18 cellular contexts compared by ENCODE assay signal in the genomic region with DNA sequence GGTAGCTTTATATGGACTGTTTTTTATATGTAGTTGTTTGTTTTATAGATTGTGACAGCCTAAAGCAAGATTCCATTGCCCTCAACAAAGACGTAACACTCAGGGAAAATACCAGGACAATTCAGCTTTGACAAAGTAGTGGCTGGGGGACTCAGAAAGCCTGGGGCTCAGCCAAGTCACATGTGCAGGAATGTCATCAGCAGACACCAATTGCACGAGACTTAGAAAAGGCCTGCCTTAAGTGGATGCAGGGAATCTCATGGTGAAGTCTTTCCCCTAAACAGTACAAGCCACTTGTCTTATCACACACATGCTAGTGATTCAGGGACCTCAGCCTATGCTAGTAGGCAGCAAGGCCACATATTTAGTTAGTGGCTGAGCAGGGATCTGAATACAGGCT.
DNase-seq lines count a peak whose midpoint lies in the region; ATAC-seq and TF ChIP-seq lines count a peak whose summit lies in the region.
"Had no signal": no experiment of that assay in that cellular context is flagged by ENCODE, and none has a peak within 500 bp of the region (broad histone marks: within the 10 kb centered on the region; RNA-seq: fewer than 3 reads in every experiment).

No MANE protein-coding gene starts in this region.

- H3K4me3 ChIP-seq in fibroblast of villous mesenchyme (ENCODE audit: low read depth, low read length) (no peak overlapping the region), mesenchymal stem cell (ENCODE audit: insufficient read depth in 1 of 2, low read depth in 1 of 2, low read length in 2 of 2) (no peak overlapping the region), thyroid gland (replicated peaks in 1 of 3) (no peak overlapping the region)
- H3K4me3 ChIP-seq: adrenal gland, colonic mucosa had no signal

- H3K9me3 ChIP-seq in mesenchymal stem cell (ENCODE audit: control insufficient read depth, low read length) (no peaks in the 10 kb centered on the region), thyroid gland (no peaks in the 10 kb centered on the region)
- H3K9me3 ChIP-seq: adrenal gland, colonic mucosa had no signal

- H2BK120ac ChIP-seq in mesenchymal stem cell (ENCODE audit: low read depth, low read length): no peak overlapping the region

- intact Hi-C loops in thyroid gland (cut with DNase I): no loop called here

- 50% methylated on average over 2 of the region's 2 CpGs for WGBS in mesenchymal stem cell
- 25 to 30% methylated on average over 2 of the region's 2 CpGs for WGBS in thyroid gland, 2 donors

- H2BK5ac ChIP-seq in mesenchymal stem cell (ENCODE audit: low read depth, low read length, poor library complexity, severe bottlenecking): no peak overlapping the region

- H3K23ac ChIP-seq in mesenchymal stem cell (ENCODE audit: low read length in 2 of 2): no peak overlapping the region

- H4K8ac ChIP-seq in mesenchymal stem cell (ENCODE audit: low read length): no peak overlapping the region

- no peak overlapping the region for H2BK15ac ChIP-seq in mesenchymal stem cell (ENCODE audit: low read depth, poor library complexity, severe bottlenecking)

- DNase-seq in M059J (ENCODE audit: low read depth): peak; percentile 91
- DNase-seq in fibroblast of villous mesenchyme (ENCODE audit: low read depth): peak; percentile 64
- DNase-seq in mesenchymal stem cell: peak; percentile 87
- peak; percentile 74 to 83 for DNase-seq in thyroid gland
- DNase-seq in dedifferentiated amniotic fluid mesenchymal stem cell (ENCODE audit: extremely low spot score): no peak
- no peak for DNase-seq in activated naive CD4-positive, alpha-beta T cell treated with Interleukin-2 at 50 U/mL for 16 hours
- DNase-seq in effector CD8-positive, alpha-beta T cell (lab: John Stamatoyannopoulos, UW): no peak
- DNase-seq: activated T-cell treated with anti-CD3 and anti-CD28 coated beads, Interleukin-2, amount 50 U/mL, for 1 hour; adrenal gland; CD4-positive, CD25-positive, alpha-beta regulatory T cell; colonic mucosa; NCI-H146; stimulated activated CD4-positive, alpha-beta T cell treated with anti-CD3 and anti-CD28 coated beads, Interleukin-2, amount 100 ng/mL, for 24 hours; T-helper 17 cell had no signal

- TF ChIP-seq CTCF in fibroblast of villous mesenchyme (IDR thresholded peaks at IDR 0.05; ENCODE audit: insufficient read depth, low read depth, low read length) (no peak), thyroid gland (IDR thresholded peaks at IDR 0.05) (no peak)

- no peaks in the 10 kb centered on the region for H3K27me3 ChIP-seq in mesenchymal stem cell (ENCODE audit: control insufficient read depth in 1 of 2, insufficient read depth in 1 of 2, low read length in 2 of 2)
- no peaks in the 10 kb centered on the region for H3K27me3 ChIP-seq in thyroid gland
- H3K27me3 ChIP-seq: adrenal gland, colonic mucosa had no signal

- H2AK5ac ChIP-seq in mesenchymal stem cell (ENCODE audit: low read length, severe bottlenecking): no peak overlapping the region

- H3K4me1 ChIP-seq in mesenchymal stem cell (ENCODE audit: control insufficient read depth, insufficient read depth, low read depth, low read length) (peaks cover 2% of the 10 kb centered on the region), thyroid gland (peaks cover 18 to 25% of the 10 kb centered on the region in 2 donors)
- H3K4me1 ChIP-seq: adrenal gland, colonic mucosa had no signal

- no peak overlapping the region for H2AFZ ChIP-seq in mesenchymal stem cell (ENCODE audit: low read depth, low read length)

- H3K9ac ChIP-seq in mesenchymal stem cell (ENCODE audit: low read length): no peak overlapping the region
- H3K9ac ChIP-seq: KMS-11 had no signal

- no peak overlapping the region for H3K4ac ChIP-seq in mesenchymal stem cell (ENCODE audit: low read depth in 1 of 2, low read length in 2 of 2)

- no peak overlapping the region for H2BK12ac ChIP-seq in mesenchymal stem cell (ENCODE audit: low read length in 2 of 2)

- no peak overlapping the region for H3K4me2 ChIP-seq in mesenchymal stem cell (ENCODE audit: low read length, poor library complexity, severe bottlenecking)
- H3K4me2 ChIP-seq: KMS-11 had no signal

- H3K27ac ChIP-seq in mesenchymal stem cell (ENCODE audit: low read length, poor library complexity, severe bottlenecking): no peak overlapping the region
- H3K27ac ChIP-seq in thyroid gland: peak overlapping the region; percentile 63 to 87 (median 66)
- H3K27ac ChIP-seq: adrenal gland, colonic mucosa, KMS-11 had no signal

- no peak overlapping the region for H4K91ac ChIP-seq in mesenchymal stem cell (ENCODE audit: low read length)

- ATAC-seq in GM21786 (IDR thresholded peaks at IDR 0.05; ENCODE audit: unreplicated experiment): no peak
- ATAC-seq: activated CD4-positive, CD25-positive, alpha-beta regulatory T cell treated with anti-CD3 and anti-CD28 coated beads, Interleukin-2, amount 50 U/mL, for 24 hours; Panc1; T-helper 17 cell had no signal

- no peak for TF ChIP-seq POLR2A in thyroid gland (IDR thresholded peaks at IDR 0.05)

- H3K36me3 ChIP-seq in mesenchymal stem cell (ENCODE audit: control insufficient read depth in 1 of 2, insufficient read depth in 2 of 2, low read depth in 1 of 2, low read length in 2 of 2) (no peaks in the 10 kb centered on the region), thyroid gland (no peaks in the 10 kb centered on the region)
- H3K36me3 ChIP-seq: adrenal gland, colonic mucosa had no signal

- no peaks in the 10 kb centered on the region for H3K79me1 ChIP-seq in mesenchymal stem cell (replicated peaks; ENCODE audit: low read length, poor library complexity, severe bottlenecking)

- no peak overlapping the region for H3K14ac ChIP-seq in mesenchymal stem cell (ENCODE audit: low read length in 2 of 2)

- H3K18ac ChIP-seq in mesenchymal stem cell (ENCODE audit: low read depth in 1 of 2, low read length in 2 of 2): no peak overlapping the region

Comparison
In these comparisons a context has a peak if more than half of its experiments do, and no peak if none do; other contexts are left out.
1. DNase-seq: peak in M059J (single experiment), fibroblast of villous mesenchyme (single experiment), mesenchymal stem cell (single experiment) and thyroid gland (2 of 2); none in dedifferentiated amniotic fluid mesenchymal stem cell (single experiment), activated naive CD4-positive, alpha-beta T cell treated with Interleukin-2 at 50 U/mL for 16 hours (single experiment) and effector CD8-positive, alpha-beta T cell (single experiment).